19 cellular contexts compared by ENCODE assay signal in the genomic region with DNA sequence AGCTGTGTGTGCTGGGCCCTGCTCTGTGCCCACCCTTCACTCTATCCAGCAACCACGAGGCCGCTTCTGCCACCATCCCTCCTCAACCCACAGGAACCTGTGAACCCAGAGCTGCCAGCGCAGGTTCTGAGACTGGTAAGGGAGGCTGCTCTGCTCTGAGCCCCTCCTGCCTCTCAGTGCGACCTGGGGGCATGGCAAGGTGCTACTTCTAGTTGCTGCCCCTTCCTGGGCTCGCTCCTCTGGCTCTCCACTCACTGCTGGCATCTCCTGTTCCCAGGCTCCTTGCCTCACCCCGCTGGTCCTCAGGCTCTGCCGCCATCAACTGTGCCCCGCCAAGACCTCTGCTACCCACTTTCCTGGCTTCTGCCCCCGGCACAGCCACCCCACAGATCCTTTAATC.
"Had no signal": no experiment of that assay in that cellular context is flagged by ENCODE, and none has a peak within 500 bp of the region (broad histone marks: within the 10 kb centered on the region; RNA-seq: fewer than 3 reads in every experiment).

No MANE protein-coding gene starts in this region.

- H3K27ac ChIP-seq: esophagus squamous epithelium, gastroesophageal sphincter, ovary, suprapubic skin, thyroid gland, uterus had no signal

- ATAC-seq: gastroesophageal sphincter; left lobe of liver; naive thymus-derived CD8-positive, alpha-beta T cell; right cardiac atrium; stimulated activated naive CD8-positive, alpha-beta T cell treated with anti-CD3 and anti-CD28 coated beads, Interleukin-15, Interleukin-2, amounts not matched to agents 100 U/mL and 50 U/mL, for 24 hours had no signal

- DNase-seq: dermis blood vessel endothelial cell; esophagus squamous epithelium; foreskin fibroblast; glutamatergic neuron; islet precursor cell; mammary epithelial cell; naive thymus-derived CD8-positive, alpha-beta T cell; right cardiac atrium; small intestine; stimulated activated CD4-positive, alpha-beta T cell treated with anti-CD3 and anti-CD28 coated beads, Interleukin-12 subunit alpha, Interleukin-12 subunit beta, amount 100 ng/mL, for 4 hours; stimulated activated naive CD8-positive, alpha-beta T cell treated with anti-CD3 and anti-CD28 coated beads, Interleukin-15, Interleukin-2, amounts not matched to agents 100 U/mL and 50 U/mL, for 24 hours; thyroid gland; uterus had no signal

- H3K4me1 ChIP-seq: gastroesophageal sphincter, thyroid gland, uterus had no signal

- H3K36me3 ChIP-seq: esophagus squamous epithelium, gastroesophageal sphincter, ovary, suprapubic skin, thyroid gland, uterus had no signal

- H3K27ac Mint-ChIP-seq: progenitor cell of endocrine pancreas, type B pancreatic cell had no signal

- H3K9me3 ChIP-seq: esophagus squamous epithelium, gastroesophageal sphincter, ovary, suprapubic skin, thyroid gland, uterus had no signal

- H3K27me3 ChIP-seq: thyroid gland had no signal

- H3K4me3 ChIP-seq: esophagus squamous epithelium, gastroesophageal sphincter, ovary, suprapubic skin, thyroid gland, uterus had no signal

- FAIRE-seq: small intestine had no signal

- H3K9me3 Mint-ChIP-seq: naive thymus-derived CD8-positive, alpha-beta T cell; type B pancreatic cell had no signal

- H3K36me3 Mint-ChIP-seq: naive thymus-derived CD8-positive, alpha-beta T cell; type B pancreatic cell had no signal

- H3K4me3 Mint-ChIP-seq: naive thymus-derived CD8-positive, alpha-beta T cell; type B pancreatic cell had no signal
